30 cellular contexts compared by ENCODE assay signal in the genomic region with DNA sequence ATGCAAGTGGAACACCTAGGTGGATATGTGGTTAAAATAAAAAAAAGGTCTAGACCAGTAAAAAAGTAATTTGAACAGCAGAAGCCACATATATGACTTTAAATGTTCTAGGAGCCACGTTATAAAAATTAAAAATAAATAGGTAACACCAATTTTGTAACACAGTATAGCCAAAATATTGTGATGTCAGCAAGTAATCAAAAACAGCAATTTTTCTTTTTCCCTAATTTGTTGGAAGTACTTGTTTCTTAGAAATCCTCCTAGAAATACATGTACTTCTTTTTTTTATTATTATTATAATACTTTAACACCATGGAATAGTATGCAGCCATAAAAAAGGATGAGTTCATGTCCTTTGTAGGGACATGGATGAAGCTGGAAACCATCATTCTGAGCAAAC. TPM values are rescaled to one million over a fixed set of nuclear protein-coding genes. Genes with fewer than 3 reads are reported as not detected.
DNase-seq lines count a peak whose midpoint lies in the region; ATAC-seq, FAIRE-seq and TF ChIP-seq lines count a peak whose summit lies in the region.
"Had no signal": no experiment of that assay in that cellular context is flagged by ENCODE, and none has a peak within 500 bp of the region (broad histone marks: within the 10 kb centered on the region; RNA-seq: fewer than 3 reads in every experiment).

No MANE protein-coding gene starts in this region.

- no peaks in the 10 kb centered on the region for H3K9me3 ChIP-seq in HepG2 (ENCODE audit: low read length)
- H3K9me3 ChIP-seq in right lobe of liver = no peaks in the 10 kb centered on the region
- H3K9me3 ChIP-seq in IMR-90 (ENCODE audit: control insufficient read depth, insufficient read depth, low read length) = no peaks in the 10 kb centered on the region
- H3K9me3 ChIP-seq in endothelial cell of umbilical vein (replicated peaks; ENCODE audit: control insufficient read depth, insufficient read depth, low read length) = no peaks in the 10 kb centered on the region
- H3K9me3 ChIP-seq: BE2C, BLaER1 had no signal

- no peak overlapping the region for H4K91ac ChIP-seq in IMR-90 (ENCODE audit: insufficient read depth, low read depth, low read length)

- in situ Hi-C loops in HepG2 (cut with HindIII; ENCODE audit: extremely low pct_ligation_motif_present, low pct_unique_long_range_greater_than_20kb) = no loop called here
- in situ Hi-C loops in IMR-90 (cut with MboI; ENCODE audit: low sequenced_read_pairs) = no loop called here

- no peak for FAIRE-seq in HepG2 (lab: Jason Lieb, UNC)
- FAIRE-seq in endothelial cell of umbilical vein (lab: Jason Lieb, UNC) = no peak
- FAIRE-seq: GM12878, GM12892, GM18507 had no signal

- 0% methylated on average over 1 of the region's 1 CpG for WGBS in HepG2 (ENCODE audit: low lambda C conversion rate)
- 28% methylated on average over 1 of the region's 1 CpG for whole genome bisulfite sequencing in right lobe of liver (ENCODE audit: insufficient coverage, low coverage, low lambda C conversion rate, missing lambda C conversion rate)
- WGBS in IMR-90 (ENCODE audit: extremely low coverage in 2 of 2, insufficient read length in 1 of 2), 2 experiments = no CpG with 5 or more reads among the region's 1 CpG

- CTCF ChIA-PET in HepG2 (lab: Yijun Ruan, JAX; ENCODE audit: low intra/inter-chr PET ratio, low total read pairs) (no interaction called here), IMR-90 (lab: Yijun Ruan, JAX) (no interaction called here), endothelial cell of umbilical vein (lab: Charles Lee) (interaction anchor here (0.6 to 2.5 kb wide), 7 partner anchors 14 to 305 kb away, joined by 3 to 137 read pairs (median 5); no protein-coding TSS in a partner anchor)

- no peak overlapping the region for H3K56ac ChIP-seq in IMR-90 (ENCODE audit: extremely low read depth, insufficient read depth, low read length)

- TF ChIP-seq RAD21 in HepG2 (CRISPR knock-in tag; IDR thresholded peaks at IDR 0.05) (no peak), IMR-90 (IDR thresholded peaks at IDR 0.05; ENCODE audit: low read length) (no peak)

- H3K79me2 ChIP-seq in HepG2 (ENCODE audit: insufficient read depth, low read length) (no peaks in the 10 kb centered on the region), endothelial cell of umbilical vein (ENCODE audit: control insufficient read depth, insufficient read depth, low read length) (no peaks in the 10 kb centered on the region)

- no peak overlapping the region for H3K4me3 ChIP-seq in HepG2 (replicated peaks in 1 of 3; ENCODE audit: insufficient read depth in 1 of 3, low read depth in 2 of 3, low read length in 3 of 3)
- H3K4me3 ChIP-seq in right lobe of liver = no peak overlapping the region
- no peak overlapping the region for H3K4me3 ChIP-seq in IMR-90 (ENCODE audit: insufficient read depth, low read depth, low read length)
- peak overlapping the region in 1 of 3 experiments; percentile 5 for H3K4me3 ChIP-seq in endothelial cell of umbilical vein (replicated peaks in 1 of 3; ENCODE audit: insufficient read depth in 1 of 3, low read depth in 1 of 3, low read length in 3 of 3)
- H3K4me3 ChIP-seq: BLaER1, GM12878 had no signal

- TF ChIP-seq EP300 in HepG2 (IDR thresholded peaks at IDR 0.05; ENCODE audit: low read depth in 2 of 2, low read length in 2 of 2) (no peak), HepG2 (CRISPR knock-in tag; IDR thresholded peaks at IDR 0.05; ENCODE audit: borderline replicate concordance) (no peak)

- H3K4me2 ChIP-seq in HepG2 (ENCODE audit: low read depth, low read length) (no peak overlapping the region), IMR-90 (ENCODE audit: low read depth, low read length) (no peak overlapping the region), endothelial cell of umbilical vein (ENCODE audit: insufficient read depth, low read length) (peak overlapping the region; percentile 55)
- H3K4me2 ChIP-seq: BLaER1 had no signal

- H3K36me3 ChIP-seq in HepG2 (replicated peaks in 1 of 2; ENCODE audit: control insufficient read depth in 1 of 2, insufficient read depth in 2 of 2, low read length in 2 of 2) = no peaks in the 10 kb centered on the region
- H3K36me3 ChIP-seq in right lobe of liver = no peaks in the 10 kb centered on the region
- no peaks in the 10 kb centered on the region for H3K36me3 ChIP-seq in IMR-90 (ENCODE audit: control insufficient read depth, insufficient read depth, low read length)
- no peaks in the 10 kb centered on the region for H3K36me3 ChIP-seq in endothelial cell of umbilical vein (ENCODE audit: control insufficient read depth in 2 of 2, extremely low read depth in 1 of 2, insufficient read depth in 2 of 2, low read length in 2 of 2)
- H3K36me3 ChIP-seq: BE2C, BLaER1 had no signal

- no peak overlapping the region for H2AFZ ChIP-seq in HepG2 (ENCODE audit: low read length)
- no peak overlapping the region for H2AFZ ChIP-seq in IMR-90 (replicated peaks; ENCODE audit: low read length, poor library complexity)
- peak overlapping the region; percentile 76 for H2AFZ ChIP-seq in endothelial cell of umbilical vein (ENCODE audit: low read depth, low read length)

- H2AK5ac ChIP-seq in IMR-90 (ENCODE audit: low read depth, low read length) = no peak overlapping the region

- TF ChIP-seq CTCF in HepG2 (CRISPR knock-in tag; IDR thresholded peaks at IDR 0.05) = no peak
- no peak for TF ChIP-seq CTCF in right lobe of liver (IDR thresholded peaks at IDR 0.05)
- no peak for TF ChIP-seq CTCF in IMR-90 (conservative IDR thresholded peaks at IDR 0.05; ENCODE audit: low read depth, low read length)
- no peak for TF ChIP-seq CTCF in endothelial cell of umbilical vein (IDR thresholded peaks at IDR 0.05; ENCODE audit: extremely low read depth in 1 of 2, insufficient read depth in 1 of 2, low read depth in 1 of 2, low read length in 2 of 2)

- no peak overlapping the region for H2BK5ac ChIP-seq in IMR-90 (ENCODE audit: low read depth, low read length, poor library complexity, severe bottlenecking)

- POLR2A ChIA-PET in HepG2 (lab: Yijun Ruan, JAX) (no interaction called here), IMR-90 (lab: Charles Lee; ENCODE audit: unreplicated experiment) (no interaction called here), endothelial cell of umbilical vein (lab: Charles Lee) (no interaction called here)

- H3K14ac ChIP-seq in IMR-90 (replicated peaks; ENCODE audit: low read depth, low read length) = no peak overlapping the region

- H4K5ac ChIP-seq in IMR-90 (ENCODE audit: low read depth, low read length) = no peak overlapping the region

- H3K9ac ChIP-seq in HepG2 (ENCODE audit: insufficient read depth, low read depth, low read length) (no peak overlapping the region), IMR-90 (ENCODE audit: low read depth, low read length) (no peak overlapping the region), endothelial cell of umbilical vein (replicated peaks; ENCODE audit: extremely low read depth, insufficient read depth, low read length) (no peak overlapping the region)
- H3K9ac ChIP-seq: BLaER1 had no signal

- H3K9me1 ChIP-seq in IMR-90 (ENCODE audit: insufficient read depth, low read length) (no peaks in the 10 kb centered on the region), endothelial cell of umbilical vein (replicated peaks; ENCODE audit: control insufficient read depth, extremely low read depth, insufficient read depth, low read length) (no peaks in the 10 kb centered on the region)

- no peak overlapping the region for H3K23ac ChIP-seq in IMR-90 (ENCODE audit: low read depth, low read length)

- H3K4ac ChIP-seq in IMR-90 (ENCODE audit: low read depth, low read length) = no peak overlapping the region

- ATAC-seq in HepG2 = no peak
- no peak for ATAC-seq in right lobe of liver
- no peak for ATAC-seq in IMR-90 (ENCODE audit: low read depth)
- ATAC-seq in HG02884 (IDR thresholded peaks at IDR 0.05; ENCODE audit: unreplicated experiment) = no peak
- no peak for ATAC-seq in HG02798 (IDR thresholded peaks at IDR 0.05; ENCODE audit: poor library complexity, unreplicated experiment)
- ATAC-seq: GM12878 had no signal

- no peak overlapping the region for H2BK120ac ChIP-seq in IMR-90 (ENCODE audit: low read depth, low read length)

- no peaks in the 10 kb centered on the region for H3K4me1 ChIP-seq in HepG2 (ENCODE audit: insufficient read depth, low read length)
- no peaks in the 10 kb centered on the region for H3K4me1 ChIP-seq in right lobe of liver
- peaks cover 2% of the 10 kb centered on the region; the same call in 1 of the 2 replicates for H3K4me1 ChIP-seq in IMR-90 (ENCODE audit: control insufficient read depth, insufficient read depth, low read length)
- H3K4me1 ChIP-seq in endothelial cell of umbilical vein (ENCODE audit: control insufficient read depth, extremely low read depth, insufficient read depth, low read length) = peaks cover 16% of the 10 kb centered on the region
- H3K4me1 ChIP-seq: BE2C, BLaER1 had no signal

- dilution Hi-C loops in IMR-90 (cut with HindIII; ENCODE audit: low sequenced_read_pairs, unreplicated experiment) (no loop called here), endothelial cell of umbilical vein (cut with MboI; ENCODE audit: extremely low pct_ligation_motif_present, low sequenced_read_pairs) (no loop called here)

- TF ChIP-seq POLR2A in HepG2 (IDR thresholded peaks at IDR 0.05; ENCODE audit: insufficient read depth in 1 of 2, low read depth in 2 of 2, low read length in 2 of 2) (no peak), right lobe of liver (IDR thresholded peaks at IDR 0.05) (no peak), IMR-90 (IDR thresholded peaks at IDR 0.05; ENCODE audit: low read depth, low read length) (no peak), endothelial cell of umbilical vein (IDR thresholded peaks at IDR 0.05; ENCODE audit: low read depth, low read length) (no peak)

- no peaks in the 10 kb centered on the region for H4K20me1 ChIP-seq in HepG2 (ENCODE audit: insufficient read depth, low read length)
- no peaks in the 10 kb centered on the region for H4K20me1 ChIP-seq in IMR-90 (ENCODE audit: insufficient read depth, low read length)
- no peaks in the 10 kb centered on the region for H4K20me1 ChIP-seq in endothelial cell of umbilical vein (replicated peaks; ENCODE audit: control insufficient read depth, extremely low read depth, insufficient read depth, low read length)
- H4K20me1 ChIP-seq: BLaER1 had no signal

- intact Hi-C loops in HepG2 (cut with micrococcal nuclease; ENCODE audit: unreplicated experiment) = no loop called here
- intact Hi-C loops in right lobe of liver (cut with DNase I) = no loop called here
- intact Hi-C loops in IMR-90 (cut with micrococcal nuclease) = no loop called here
- intact Hi-C loops in endothelial cell of umbilical vein (cut with micrococcal nuclease) = loop anchor here (5.0 kb wide), 2 partner anchors 54 to 219 kb away; no protein-coding TSS in a partner anchor

- DNase-seq in HepG2 (ENCODE audit: low spot score) (no peak), right lobe of liver (no peak), IMR-90 (no peak), endothelial cell of umbilical vein (ENCODE audit: low read depth, low spot score) (no peak), SIG-M5 treated with dmso at 0.1 percent for 504 hours (lab: John Stamatoyannopoulos, UW; ENCODE audit: unreplicated experiment) (no peak)
- DNase-seq: ACHN; BE2C; C1 segment of cervical spinal cord; CD4-positive, alpha-beta memory T cell; CD4-positive, CD25-positive, alpha-beta regulatory T cell; CD8-positive, alpha-beta memory T cell; COR-L47; DMS 273 treated with DMSO at 0.1 percent for 48 hours; DMS153; DMS79; DND-41; EL; GDM1 had no signal

- no peak overlapping the region for H2AK9ac ChIP-seq in IMR-90 (replicated peaks; ENCODE audit: low read depth, low read length, poor library complexity)

- H3K79me1 ChIP-seq in IMR-90 (ENCODE audit: low read depth in 1 of 2, low read length in 2 of 2) = no peaks in the 10 kb centered on the region

- H3K18ac ChIP-seq in IMR-90 (ENCODE audit: low read depth, low read length) = no peak overlapping the region

- no peak overlapping the region for H2BK15ac ChIP-seq in IMR-90 (ENCODE audit: low read depth, low read length)

- H3K27me3 ChIP-seq in HepG2 (ENCODE audit: control insufficient read depth in 1 of 2, insufficient read depth in 2 of 2, low read length in 2 of 2) (no peaks in the 10 kb centered on the region), right lobe of liver (no peaks in the 10 kb centered on the region), IMR-90 (ENCODE audit: control insufficient read depth, insufficient read depth, low read length) (no peaks in the 10 kb centered on the region), endothelial cell of umbilical vein (ENCODE audit: control insufficient read depth in 2 of 2, insufficient read depth in 2 of 2, low read length in 2 of 2) (peaks cover 5 to 8% of the 10 kb centered on the region in 2 experiments)
- H3K27me3 ChIP-seq: BLaER1 had no signal

- H3K27ac ChIP-seq in HepG2 (ENCODE audit: extremely low read length, insufficient read depth, low read length) = no peak overlapping the region
- no peak overlapping the region for H3K27ac ChIP-seq in right lobe of liver
- H3K27ac ChIP-seq in IMR-90 (ENCODE audit: insufficient read depth, low read length) = no peak overlapping the region
- peak overlapping the region; percentile 62 for H3K27ac ChIP-seq in endothelial cell of umbilical vein (ENCODE audit: insufficient read depth, low read depth, low read length)
- H3K27ac ChIP-seq: 22Rv1, BLaER1 had no signal

- H4K8ac ChIP-seq in IMR-90 (ENCODE audit: low read depth in 2 of 2, low read length in 2 of 2) = no peak overlapping the region

- no TSS peak for BruUV-seq in HepG2 (replicated peaks; lab: Mats Ljungman, UMichigan)
- BruUV-seq in IMR-90 (replicated peaks; lab: Mats Ljungman, UMichigan) = no TSS peak
- no TSS peak for BruUV-seq in endothelial cell of umbilical vein (replicated peaks; lab: Mats Ljungman, UMichigan)

- no peak overlapping the region for H2BK20ac ChIP-seq in IMR-90 (ENCODE audit: low read depth, low read length)

RNA-seq across cellular contexts. Expression of a gene that starts 25.7 kb away (rescaled TPM):
- total RNA-seq in HepG2 (2016; rRNA removed; fragmentation: Illumina TruSeq; extraction: Trizol) = not detected in 2 replicates
- not detected in 2 replicates for total RNA-seq in HepG2 (2016; cell fraction: cytosol; rRNA removed; fragmentation: Illumina TruSeq; extraction: Trizol; ENCODE audit: low read depth)
- not detected in 2 replicates for total RNA-seq in HepG2 (2016; cell fraction: insoluble cytoplasmic fraction; rRNA removed; fragmentation: Illumina TruSeq; extraction: Trizol)
- total RNA-seq in HepG2 (2016; cell fraction: membrane; rRNA removed; fragmentation: Illumina TruSeq; extraction: Trizol) = not detected in 2 replicates
- not detected in 2 replicates for total RNA-seq in HepG2 (2016; cell fraction: nucleus; rRNA removed; fragmentation: Illumina TruSeq; extraction: Trizol)
- not detected in 2 replicates for polyA plus RNA-seq in HepG2 (2011; rRNA removed)
- not detected in 2 replicates for polyA plus RNA-seq in HepG2 (2011; cell fraction: cytosol; rRNA removed)
- polyA plus RNA-seq in HepG2 (2011; cell fraction: nucleus; rRNA removed) = 0.13 TPM in 1 of 2 replicates, not detected in the other
- not detected in 2 replicates for polyA plus RNA-seq in HepG2 (2012)
- not detected in 2 replicates for polyA plus RNA-seq in HepG2 (2016; cell fraction: cytosol; fragmentation: Illumina TruSeq; extraction: Trizol; ENCODE audit: low read depth)
- not detected in 2 replicates for polyA plus RNA-seq in HepG2 (2016; cell fraction: insoluble cytoplasmic fraction; fragmentation: Illumina TruSeq; extraction: Trizol; ENCODE audit: low read depth)
- polyA plus RNA-seq in HepG2 (2016; cell fraction: membrane; fragmentation: Illumina TruSeq; extraction: Trizol; ENCODE audit: low read depth) = not detected in 2 replicates
- polyA plus RNA-seq in HepG2 (2016; cell fraction: nucleus; fragmentation: Illumina TruSeq; extraction: Trizol; ENCODE audit: insufficient read depth, low read depth) = not detected in 2 replicates
- polyA minus RNA-seq in HepG2 (2011; rRNA and poly(A)+ RNA removed; ENCODE audit: low replicate concordance) = not detected in 2 replicates
- not detected in 2 replicates for polyA minus RNA-seq in HepG2 (2011; cell fraction: cytosol; rRNA and poly(A)+ RNA removed)
- not detected in 2 replicates for polyA minus RNA-seq in HepG2 (2011; cell fraction: nucleus; rRNA and poly(A)+ RNA removed)
- total RNA-seq in right lobe of liver = under 1 TPM in 3 of 6 experiments, not detected in 3; 0.18 to 0.42 (median 0.22) TPM
- 0.56 and 0.72 TPM in 2 replicates for total RNA-seq in IMR-90 (2012; rRNA removed)
- polyA plus RNA-seq in IMR-90 (2012; rRNA removed) = 0.79 and 1.1 TPM in 2 replicates
- polyA plus RNA-seq in IMR-90 (2012; cell fraction: cytosol; rRNA removed) = 0.19 and 0.23 TPM in 2 replicates
- polyA plus RNA-seq in IMR-90 (2012; cell fraction: nucleus; rRNA removed; ENCODE audit: low replicate concordance) = 0.44 and 1.5 TPM in 2 replicates
- total RNA-seq in endothelial cell of umbilical vein = not detected in 2 replicates
- 0.06 TPM in 1 of 2 replicates, not detected in the other for polyA plus RNA-seq in endothelial cell of umbilical vein
- polyA plus RNA-seq in endothelial cell of umbilical vein (2011; cell fraction: cytosol; rRNA removed) = not detected in 2 replicates
- not detected in 2 replicates for polyA plus RNA-seq in endothelial cell of umbilical vein (2011; cell fraction: nucleus; rRNA removed)
- polyA plus RNA-seq in endothelial cell of umbilical vein (2012) = 0.11 and 0.20 TPM in 2 replicates
- polyA minus RNA-seq in endothelial cell of umbilical vein = not detected in 2 replicates
- not detected for polyA minus RNA-seq in endothelial cell of umbilical vein (2011; cell fraction: cytosol; rRNA and poly(A)+ RNA removed)
- not detected in 2 replicates for polyA minus RNA-seq in endothelial cell of umbilical vein (2011; cell fraction: nucleus; rRNA and poly(A)+ RNA removed)
- total RNA-seq: A172; A673; CD4-positive, alpha-beta memory T cell; CD4-positive, CD25-positive, alpha-beta regulatory T cell; CD8-positive, alpha-beta memory T cell; Daoy; G401; GM12878 had no signal
- polyA plus RNA-seq: CD14-positive monocyte; CD4-positive, CD25-positive, alpha-beta regulatory T cell; CD8-positive, alpha-beta memory T cell had no signal

RNA-seq across cellular contexts. Expression of a gene that starts 33.8 kb away (rescaled TPM):
- 24.1 and 24.7 TPM in 2 replicates for total RNA-seq in HepG2 (2016; rRNA removed; fragmentation: Illumina TruSeq; extraction: Trizol)
- 3.5 and 6.8 TPM in 2 replicates for total RNA-seq in HepG2 (2016; cell fraction: cytosol; rRNA removed; fragmentation: Illumina TruSeq; extraction: Trizol; ENCODE audit: low read depth)
- total RNA-seq in HepG2 (2016; cell fraction: insoluble cytoplasmic fraction; rRNA removed; fragmentation: Illumina TruSeq; extraction: Trizol) = 23.4 and 25.6 TPM in 2 replicates
- total RNA-seq in HepG2 (2016; cell fraction: membrane; rRNA removed; fragmentation: Illumina TruSeq; extraction: Trizol) = 8.2 and 8.4 TPM in 2 replicates
- 15.7 and 20.3 TPM in 2 replicates for total RNA-seq in HepG2 (2016; cell fraction: nucleus; rRNA removed; fragmentation: Illumina TruSeq; extraction: Trizol)
- polyA plus RNA-seq in HepG2 (2011; rRNA removed) = 7.7 and 9.3 TPM in 2 replicates
- 7.3 TPM in 2 replicates for polyA plus RNA-seq in HepG2 (2011; cell fraction: cytosol; rRNA removed)
- 3.5 and 4.1 TPM in 2 replicates for polyA plus RNA-seq in HepG2 (2011; cell fraction: nucleus; rRNA removed)
- 9.7 and 10.8 TPM in 2 replicates for polyA plus RNA-seq in HepG2 (2012)
- polyA plus RNA-seq in HepG2 (2016; cell fraction: cytosol; fragmentation: Illumina TruSeq; extraction: Trizol; ENCODE audit: low read depth) = 2.5 TPM in 2 replicates
- 22.6 and 23.4 TPM in 2 replicates for polyA plus RNA-seq in HepG2 (2016; cell fraction: insoluble cytoplasmic fraction; fragmentation: Illumina TruSeq; extraction: Trizol; ENCODE audit: low read depth)
- 3.5 and 4.3 TPM in 2 replicates for polyA plus RNA-seq in HepG2 (2016; cell fraction: membrane; fragmentation: Illumina TruSeq; extraction: Trizol; ENCODE audit: low read depth)
- 13.4 and 21.6 TPM in 2 replicates for polyA plus RNA-seq in HepG2 (2016; cell fraction: nucleus; fragmentation: Illumina TruSeq; extraction: Trizol; ENCODE audit: insufficient read depth, low read depth)
- polyA minus RNA-seq in HepG2 (2011; rRNA and poly(A)+ RNA removed; ENCODE audit: low replicate concordance) = 8.4 and 13.7 TPM in 2 replicates
- 6.4 and 7.3 TPM in 2 replicates for polyA minus RNA-seq in HepG2 (2011; cell fraction: cytosol; rRNA and poly(A)+ RNA removed)
- 9.8 and 11.5 TPM in 2 replicates for polyA minus RNA-seq in HepG2 (2011; cell fraction: nucleus; rRNA and poly(A)+ RNA removed)
- 10 to 100 TPM in 5 of 6 experiments, 1 to 10 TPM in 1; 8.2 to 15.2 (median 11.8) TPM for total RNA-seq in right lobe of liver
- 21.5 and 22.2 TPM in 2 replicates for total RNA-seq in IMR-90 (2012; rRNA removed)
- polyA plus RNA-seq in IMR-90 (2012; rRNA removed) = 15.0 and 16.8 TPM in 2 replicates
- 6.5 and 14.3 TPM in 2 replicates for polyA plus RNA-seq in IMR-90 (2012; cell fraction: cytosol; rRNA removed)
- 4.6 and 11.4 TPM in 2 replicates for polyA plus RNA-seq in IMR-90 (2012; cell fraction: nucleus; rRNA removed; ENCODE audit: low replicate concordance)
- total RNA-seq in endothelial cell of umbilical vein = 16.2 and 19.2 TPM in 2 replicates
- 9.9 and 12.4 TPM in 2 replicates for polyA plus RNA-seq in endothelial cell of umbilical vein
- polyA plus RNA-seq in endothelial cell of umbilical vein (2011; cell fraction: cytosol; rRNA removed) = 10.1 and 15.6 TPM in 2 replicates
- polyA plus RNA-seq in endothelial cell of umbilical vein (2011; cell fraction: nucleus; rRNA removed) = 15.1 and 18.4 TPM in 2 replicates
- 25.0 and 32.5 TPM in 2 replicates for polyA plus RNA-seq in endothelial cell of umbilical vein (2012)
- 11.5 and 25.0 TPM in 2 replicates for polyA minus RNA-seq in endothelial cell of umbilical vein
- polyA minus RNA-seq in endothelial cell of umbilical vein (2011; cell fraction: cytosol; rRNA and poly(A)+ RNA removed) = 7.8 TPM
- polyA minus RNA-seq in endothelial cell of umbilical vein (2011; cell fraction: nucleus; rRNA and poly(A)+ RNA removed) = 9.9 and 10.3 TPM in 2 replicates
